In genomic region chr5:9201011-9201410, GRCh38 we compare ENCODE assay signal across 39 cellular contexts.
"Had no signal": no experiment of that assay in that cellular context is flagged by ENCODE, and none has a peak within 500 bp of the region (broad histone marks: within the 10 kb centered on the region; RNA-seq: fewer than 3 reads in every experiment).

No MANE protein-coding gene starts in this region.

- ATAC-seq: activated CD8-positive, alpha-beta T cell treated with anti-CD3 and anti-CD28 coated beads for 36 hours; activated naive CD4-positive, alpha-beta T cell treated with anti-CD3 and anti-CD28 coated beads, Interleukin-2, amount 50 U/mL, for 72 hours; activated T-cell treated with anti-CD3 and anti-CD28 coated beads, Interleukin-2, amount 50 U/mL, for 4 hours; activated T-cell treated with anti-CD3 and anti-CD28 coated beads, Interleukin-2, amount 50 U/mL, for 72 hours; activated T-helper 17 cell treated with anti-CD3 and anti-CD28 coated beads, Interleukin-2, amount 50 U/mL, for 72 hours; body of pancreas had no signal

- H3K9me3 Mint-ChIP-seq: activated B cell treated with CpG ODN at 0.5 μM for 24 hours; activated CD4-positive, alpha-beta memory T cell treated with anti-CD3 and anti-CD28 coated beads for 36 hours; activated CD4-positive, alpha-beta T cell treated with anti-CD3 and anti-CD28 coated beads, Interleukin-2, amount 10 ng/mL, durations not matched to agents 24 days and 14 days; activated naive CD4-positive, alpha-beta T cell treated with anti-CD3 and anti-CD28 coated beads for 36 hours; activated naive CD4-positive, alpha-beta T cell treated with anti-CD3 and anti-CD28 coated beads, Interleukin-2, amount 50 U/mL, for 72 hours; activated naive CD8-positive, alpha-beta T cell treated with anti-CD3 and anti-CD28 coated beads for 36 hours; activated T-helper 1 cell treated with anti-CD3 and anti-CD28 coated beads, Interleukin-12 subunit alpha, Interleukin-12 subunit beta, Interleukin-2, Interleukin-4 antibody, amounts not matched to agents 30 ng/mL and 10 ng/mL and 1 ng/mL, durations not matched to agents 14 hours and 24 hours and 36 hours; T-helper 1 cell treated with Interleukin-12 subunit alpha and Interleukin-12 subunit beta and Interleukin-4 antibody, amounts not matched to agents 30 μg/mL and 1 μg/mL, for 36 hours; T-helper 2 cell treated with Interferon-gamma antibody and Interleukin-4, amounts not matched to agents 5 μg/mL and 100 μg/mL, for 36 hours had no signal

- FAIRE-seq: astrocyte, TTC549 had no signal

- H3K36me3 ChIP-seq: adrenal gland, brain microvascular endothelial cell, breast epithelium, cardiac muscle cell had no signal

- H3K4me1 Mint-ChIP-seq: activated CD4-positive, alpha-beta T cell treated with anti-CD3 and anti-CD28 coated beads, Interleukin-2, amount 10 ng/mL, durations not matched to agents 24 days and 14 days; activated naive CD8-positive, alpha-beta T cell treated with anti-CD3 and anti-CD28 coated beads for 36 hours; activated T-helper 17 cell treated with anti-CD3 and anti-CD28 coated beads, Interleukin-2, amount 50 U/mL, for 72 hours had no signal

- H3K36me3 Mint-ChIP-seq: activated naive CD4-positive, alpha-beta T cell treated with anti-CD3 and anti-CD28 coated beads, Interleukin-2, amount 50 U/mL, for 72 hours; activated naive CD8-positive, alpha-beta T cell treated with anti-CD3 and anti-CD28 coated beads for 36 hours had no signal

- H3K27me3 ChIP-seq: adrenal gland, body of pancreas, brain microvascular endothelial cell, breast epithelium, cardiac muscle cell had no signal

- H3K4me3 Mint-ChIP-seq: activated B cell treated with CpG ODN at 0.5 μM for 24 hours; activated CD4-positive, alpha-beta memory T cell treated with anti-CD3 and anti-CD28 coated beads for 36 hours; activated CD4-positive, alpha-beta T cell treated with anti-CD3 and anti-CD28 coated beads, Interleukin-2, amount 10 ng/mL, durations not matched to agents 24 days and 14 days; activated CD8-positive, alpha-beta T cell treated with anti-CD3 and anti-CD28 coated beads for 36 hours; activated naive CD4-positive, alpha-beta T cell treated with anti-CD3 and anti-CD28 coated beads for 36 hours; activated naive CD8-positive, alpha-beta T cell treated with anti-CD3 and anti-CD28 coated beads for 36 hours; activated T-cell treated with anti-CD3 and anti-CD28 coated beads, Interleukin-2, amount 50 U/mL, for 4 hours; activated T-cell treated with anti-CD3 and anti-CD28 coated beads, Interleukin-2, amount 50 U/mL, for 72 hours; activated T-helper 1 cell treated with anti-CD3 and anti-CD28 coated beads, Interleukin-12 subunit alpha, Interleukin-12 subunit beta, Interleukin-2, Interleukin-4 antibody, amounts not matched to agents 30 ng/mL and 10 ng/mL and 1 ng/mL, durations not matched to agents 14 hours and 24 hours and 36 hours; activated T-helper 17 cell treated with anti-CD3 and anti-CD28 coated beads, Interleukin-2, amount 50 U/mL, for 72 hours; T-helper 1 cell treated with Interleukin-12 subunit alpha and Interleukin-12 subunit beta and Interleukin-4 antibody, amounts not matched to agents 30 μg/mL and 1 μg/mL, for 36 hours; T-helper 2 cell treated with Interferon-gamma antibody and Interleukin-4, amounts not matched to agents 5 μg/mL and 100 μg/mL, for 36 hours had no signal

- H3K4me1 ChIP-seq: adrenal gland, body of pancreas, breast epithelium had no signal

- H3K9me3 ChIP-seq: adrenal gland, body of pancreas, breast epithelium had no signal

- H3K4me3 ChIP-seq: adrenal gland, body of pancreas, breast epithelium, cardiac muscle cell had no signal

- DNase-seq: activated B cell treated with CpG ODN at 0.5 μM for 24 hours; activated CD4-positive, alpha-beta memory T cell treated with anti-CD3 and anti-CD28 coated beads for 36 hours; activated CD4-positive, alpha-beta T cell treated with anti-CD3 and anti-CD28 coated beads for 4 hours; activated CD4-positive, alpha-beta T cell treated with anti-CD3 and anti-CD28 coated beads, Interleukin-2, amount 10 ng/mL, durations not matched to agents 24 days and 14 days; activated CD4-positive, alpha-beta T cell treated with anti-CD3 and anti-CD28 coated beads, Interleukin-2, amount 50 U/mL, for 1 hour; activated CD4-positive, alpha-beta T cell treated with anti-CD3 and anti-CD28 coated beads, Interleukin-2, amount 50 U/mL, for 4 hours; activated CD4-positive, CD25-positive, alpha-beta regulatory T cell treated with anti-CD3 and anti-CD28 coated beads, Interleukin-2, amount 50 U/mL, for 72 hours; activated CD8-positive, alpha-beta memory T cell treated with anti-CD3 and anti-CD28 coated beads, Interleukin-2, amount 50 U/mL, for 4 hours; activated CD8-positive, alpha-beta T cell treated with anti-CD3 and anti-CD28 coated beads for 36 hours; activated effector memory CD4-positive, alpha-beta T cell treated with anti-CD3 and anti-CD28 coated beads, Interleukin-2, amount 50 U/mL, for 16 hours; activated gamma-delta T cell treated with Interleukin-2 at 50 U/mL for 16 hours; activated naive CD4-positive, alpha-beta T cell; activated naive CD4-positive, alpha-beta T cell treated with anti-CD3 and anti-CD28 coated beads for 36 hours; activated naive CD4-positive, alpha-beta T cell treated with anti-CD3 and anti-CD28 coated beads, Interleukin-2, amount 50 U/mL, for 16 hours; activated naive CD8-positive, alpha-beta T cell treated with anti-CD3 and anti-CD28 coated beads for 36 hours; activated T-cell treated with anti-CD3 and anti-CD28 coated beads for 4 hours; activated T-cell treated with anti-CD3 and anti-CD28 coated beads, Interleukin-2, amount 50 U/mL, for 1 hour; activated T-cell treated with anti-CD3 and anti-CD28 coated beads, Interleukin-2, amount 50 U/mL, for 4 hours; activated T-cell treated with anti-CD3 and anti-CD28 coated beads, Interleukin-2, amount 50 U/mL, for 72 hours; adrenal gland; amniotic stem cell; aorta; body of pancreas; brain microvascular endothelial cell; caudate nucleus; SW 1271; T-helper 1 cell; T-helper 2 cell; T-helper 9 cell had no signal

- H3K27me3 Mint-ChIP-seq: activated B cell treated with CpG ODN at 0.5 μM for 24 hours; activated CD4-positive, alpha-beta memory T cell treated with anti-CD3 and anti-CD28 coated beads for 36 hours; activated CD4-positive, alpha-beta T cell treated with anti-CD3 and anti-CD28 coated beads, Interleukin-2, amount 10 ng/mL, durations not matched to agents 24 days and 14 days; activated CD8-positive, alpha-beta T cell treated with anti-CD3 and anti-CD28 coated beads for 36 hours; activated naive CD8-positive, alpha-beta T cell treated with anti-CD3 and anti-CD28 coated beads for 36 hours; activated T-helper 17 cell treated with anti-CD3 and anti-CD28 coated beads, Interleukin-2, amount 50 U/mL, for 72 hours had no signal

- H3K27ac ChIP-seq: adrenal gland, body of pancreas, brain microvascular endothelial cell, breast epithelium, cardiac muscle cell, VCaP had no signal

- H3K27ac Mint-ChIP-seq: activated B cell treated with CpG ODN at 0.5 μM for 24 hours; activated CD4-positive, alpha-beta memory T cell treated with anti-CD3 and anti-CD28 coated beads for 36 hours; activated CD4-positive, alpha-beta T cell treated with anti-CD3 and anti-CD28 coated beads, Interleukin-2, amount 10 ng/mL, durations not matched to agents 24 days and 14 days; activated CD8-positive, alpha-beta T cell treated with anti-CD3 and anti-CD28 coated beads for 36 hours; activated naive CD4-positive, alpha-beta T cell treated with anti-CD3 and anti-CD28 coated beads for 36 hours; activated naive CD4-positive, alpha-beta T cell treated with anti-CD3 and anti-CD28 coated beads, Interleukin-2, amount 50 U/mL, for 72 hours; activated naive CD8-positive, alpha-beta T cell treated with anti-CD3 and anti-CD28 coated beads for 36 hours; activated T-cell treated with anti-CD3 and anti-CD28 coated beads, Interleukin-2, amount 50 U/mL, for 72 hours; activated T-helper 1 cell treated with anti-CD3 and anti-CD28 coated beads, Interleukin-12 subunit alpha, Interleukin-12 subunit beta, Interleukin-2, Interleukin-4 antibody, amounts not matched to agents 30 ng/mL and 10 ng/mL and 1 ng/mL, durations not matched to agents 14 hours and 24 hours and 36 hours; activated T-helper 17 cell treated with anti-CD3 and anti-CD28 coated beads, Interleukin-2, amount 50 U/mL, for 72 hours; T-helper 1 cell treated with Interleukin-12 subunit alpha and Interleukin-12 subunit beta and Interleukin-4 antibody, amounts not matched to agents 30 μg/mL and 1 μg/mL, for 36 hours; T-helper 2 cell treated with Interferon-gamma antibody and Interleukin-4, amounts not matched to agents 5 μg/mL and 100 μg/mL, for 36 hours had no signal
